ENCODE assay signal across 8 cellular contexts in genomic region chr10:96287392-96288105, GRCh38. TPM values are rescaled to one million over a fixed set of nuclear protein-coding genes. Genes with fewer than 3 reads are reported as not detected.
DNase-seq lines count a peak whose midpoint lies in the region; ATAC-seq and TF ChIP-seq lines count a peak whose summit lies in the region.

No MANE protein-coding gene starts in this region.

- intact Hi-C loops in Calu3 (cut with micrococcal nuclease; ENCODE audit: unreplicated experiment) (loop anchor here (5.0 kb wide), 1 partner anchor 40 kb away; no protein-coding TSS in a partner anchor), activated B cell treated with CpG ODN at 0.5 μM for 24 hours (cut with micrococcal nuclease) (loop anchor here (1.0 to 5.0 kb wide), 4 partner anchors 8 to 455 kb away; no protein-coding TSS in a partner anchor)
- intact Hi-C loops in naive thymus-derived CD4-positive, alpha-beta T cell (cut with micrococcal nuclease), result no loop called here

- H3K9me3 Mint-ChIP-seq in Calu3 (ENCODE audit: low read depth, unreplicated experiment) (no peaks in the 10 kb centered on the region), activated B cell treated with CpG ODN at 0.5 μM for 24 hours (no peaks in the 10 kb centered on the region)
- no peaks in the 10 kb centered on the region for H3K9me3 Mint-ChIP-seq in naive thymus-derived CD4-positive, alpha-beta T cell
- H3K9me3 Mint-ChIP-seq in activated CD8-positive, alpha-beta memory T cell treated with anti-CD3 and anti-CD28 coated beads, Interleukin-2, amount 10 ng/mL, durations not matched to agents 7 days and 5 days (ENCODE audit: low read depth), result no peaks in the 10 kb centered on the region

- no peak for TF ChIP-seq CTCF in Calu3 (IDR thresholded peaks at IDR 0.05; ENCODE audit: unreplicated experiment)
- TF ChIP-seq CTCF in activated B cell treated with CpG ODN at 0.5 μM for 24 hours (IDR thresholded peaks at IDR 0.05), result no peak

- H3K4me3 Mint-ChIP-seq in Calu3 (ENCODE audit: low read depth, unreplicated experiment), result peak overlapping the region; percentile 22
- H3K4me3 Mint-ChIP-seq in activated B cell treated with CpG ODN at 0.5 μM for 24 hours, result peak overlapping the region; percentile 75
- peak overlapping the region in 9 of 10 donors; percentile 51 to 93 (median 65) for H3K4me3 Mint-ChIP-seq in naive thymus-derived CD4-positive, alpha-beta T cell
- no peak overlapping the region for H3K4me3 Mint-ChIP-seq in activated CD8-positive, alpha-beta memory T cell treated with anti-CD3 and anti-CD28 coated beads, Interleukin-2, amount 10 ng/mL, durations not matched to agents 7 days and 5 days

- peaks cover 0 to 12% of the 10 kb centered on the region in 2 donors for H3K4me1 ChIP-seq in naive thymus-derived CD4-positive, alpha-beta T cell (ENCODE audit: control insufficient read depth in 2 of 2, insufficient read depth in 2 of 2, low read length in 2 of 2)

- H3K4me1 Mint-ChIP-seq in Calu3 (ENCODE audit: low read depth, unreplicated experiment) (peaks cover 40% of the 10 kb centered on the region), activated B cell treated with CpG ODN at 0.5 μM for 24 hours (peaks cover 75% of the 10 kb centered on the region)
- peaks cover 11 to 24% (median 16%) of the 10 kb centered on the region in 7 donors for H3K4me1 Mint-ChIP-seq in naive thymus-derived CD4-positive, alpha-beta T cell
- peaks cover 11% of the 10 kb centered on the region for H3K4me1 Mint-ChIP-seq in activated CD8-positive, alpha-beta memory T cell treated with anti-CD3 and anti-CD28 coated beads, Interleukin-2, amount 10 ng/mL, durations not matched to agents 7 days and 5 days

- DNase-seq in Calu3 (no peak), activated B cell treated with CpG ODN at 0.5 μM for 24 hours (no peak), dedifferentiated amniotic fluid mesenchymal stem cell (ENCODE audit: extremely low spot score) (no peak)
- no peak for DNase-seq in naive thymus-derived CD4-positive, alpha-beta T cell
- no peak for DNase-seq in activated T-cell treated with anti-CD3 and anti-CD28 coated beads, Interleukin-2, amount 50 U/mL, for 48 hours
- no peak for DNase-seq in activated CD8-positive, alpha-beta memory T cell treated with anti-CD3 and anti-CD28 coated beads, Interleukin-2, amount 10 ng/mL, durations not matched to agents 7 days and 5 days

- BruUV-seq in Calu3 (replicated peaks; lab: Mats Ljungman, UMichigan), result no TSS peak

- ATAC-seq in GM19452 (IDR thresholded peaks at IDR 0.05; ENCODE audit: unreplicated experiment) (peak; percentile 60), HG03432 (IDR thresholded peaks at IDR 0.05; ENCODE audit: unreplicated experiment) (peak; percentile 64), activated B cell treated with CpG ODN at 0.5 μM for 24 hours (ENCODE audit: low read depth) (peak; percentile 72)
- ATAC-seq in naive thymus-derived CD4-positive, alpha-beta T cell, result no peak
- ATAC-seq in activated CD8-positive, alpha-beta memory T cell treated with anti-CD3 and anti-CD28 coated beads, Interleukin-2, amount 10 ng/mL, durations not matched to agents 7 days and 5 days, result no peak

- H3K36me3 Mint-ChIP-seq in Calu3 (ENCODE audit: insufficient read depth, unreplicated experiment), result no peaks in the 10 kb centered on the region
- no peaks in the 10 kb centered on the region for H3K36me3 Mint-ChIP-seq in activated B cell treated with CpG ODN at 0.5 μM for 24 hours (ENCODE audit: low read depth)
- peaks cover 0 to 4% (median 0%) of the 10 kb centered on the region in 5 donors for H3K36me3 Mint-ChIP-seq in naive thymus-derived CD4-positive, alpha-beta T cell
- H3K36me3 Mint-ChIP-seq in activated CD8-positive, alpha-beta memory T cell treated with anti-CD3 and anti-CD28 coated beads, Interleukin-2, amount 10 ng/mL, durations not matched to agents 7 days and 5 days, result no peaks in the 10 kb centered on the region

- H3K9me3 ChIP-seq in naive thymus-derived CD4-positive, alpha-beta T cell (ENCODE audit: control insufficient read depth in 2 of 3, low read length in 3 of 3), result no peaks in the 10 kb centered on the region

- no peak overlapping the region for H3K27ac ChIP-seq in naive thymus-derived CD4-positive, alpha-beta T cell (ENCODE audit: low read depth, low read length)

- CTCF ChIA-PET in Calu3 (lab: Charles Lee) (interaction anchor here (1.3 kb wide), 2 partner anchors 17 to 58 kb away, joined by 3 to 36 read pairs; no protein-coding TSS in a partner anchor), activated B cell treated with CpG ODN at 0.5 μM for 24 hours (lab: Charles Lee) (interaction anchor here (0.7 to 3.8 kb wide), 9 partner anchors 12 to 68 kb away, joined by 3 to 51 read pairs (median 5); partner anchors contain the start of gene BLNK)
- CTCF ChIA-PET in naive thymus-derived CD4-positive, alpha-beta T cell (lab: Charles Lee), result interaction anchor here (0.7 to 2.3 kb wide), 5 partner anchors 46 to 1400 kb away, joined by 3 to 14 read pairs (median 3); partner anchors contain the start of gene AVPI1
- CTCF ChIA-PET in activated CD8-positive, alpha-beta memory T cell treated with anti-CD3 and anti-CD28 coated beads, Interleukin-2, amount 10 ng/mL, durations not matched to agents 7 days and 5 days (lab: Charles Lee), result interaction anchor here (1.2 to 2.1 kb wide), 2 partner anchors 58 to 270 kb away, joined by 4 to 7 read pairs; no protein-coding TSS in a partner anchor

- POLR2A ChIA-PET in activated B cell treated with CpG ODN at 0.5 μM for 24 hours (lab: Charles Lee), result interaction anchor here (0.6 to 5.9 kb wide), 15 partner anchors 8 to 530 kb away, joined by 3 to 344 read pairs (median 6); partner anchors contain the start of genes BLNK and ZNF518A
- POLR2A ChIA-PET in naive thymus-derived CD4-positive, alpha-beta T cell (lab: Charles Lee), result interaction anchor here (0.6 kb wide), 2 partner anchors 104 to 1321 kb away, joined by 3 read pairs; no protein-coding TSS in a partner anchor

- H3K4me3 ChIP-seq in naive thymus-derived CD4-positive, alpha-beta T cell (ENCODE audit: low read length), result no peak overlapping the region

- no peaks in the 10 kb centered on the region for H3K27me3 ChIP-seq in naive thymus-derived CD4-positive, alpha-beta T cell (ENCODE audit: control insufficient read depth in 2 of 2, insufficient read depth in 2 of 2, low read length in 2 of 2)

- H3K27ac Mint-ChIP-seq in Calu3 (ENCODE audit: unreplicated experiment) (peak overlapping the region; percentile 53), activated B cell treated with CpG ODN at 0.5 μM for 24 hours (peak overlapping the region; percentile 96)
- H3K27ac Mint-ChIP-seq in naive thymus-derived CD4-positive, alpha-beta T cell, result peak overlapping the region in 7 of 9 donors; percentile 3 to 87 (median 43)
- H3K27ac Mint-ChIP-seq in activated CD8-positive, alpha-beta memory T cell treated with anti-CD3 and anti-CD28 coated beads, Interleukin-2, amount 10 ng/mL, durations not matched to agents 7 days and 5 days, result no peak overlapping the region

- no peaks in the 10 kb centered on the region for H3K36me3 ChIP-seq in naive thymus-derived CD4-positive, alpha-beta T cell (ENCODE audit: control insufficient read depth in 2 of 3, insufficient read depth in 3 of 3, low read length in 3 of 3)

- no peaks in the 10 kb centered on the region for H3K27me3 Mint-ChIP-seq in Calu3 (ENCODE audit: unreplicated experiment)
- H3K27me3 Mint-ChIP-seq in activated B cell treated with CpG ODN at 0.5 μM for 24 hours, result no peaks in the 10 kb centered on the region
- H3K27me3 Mint-ChIP-seq in naive thymus-derived CD4-positive, alpha-beta T cell, result peaks cover 0 to 3% (median 0%) of the 10 kb centered on the region in 5 donors
- peaks cover 35% of the 10 kb centered on the region for H3K27me3 Mint-ChIP-seq in activated CD8-positive, alpha-beta memory T cell treated with anti-CD3 and anti-CD28 coated beads, Interleukin-2, amount 10 ng/mL, durations not matched to agents 7 days and 5 days

RNA-seq across cellular contexts. Expression of gene BLNK, which starts 16.2 kb away (rescaled TPM):
- total RNA-seq in Calu3 (2022), result 7.5 and 9.5 TPM in 2 replicates
- 238 and 267 TPM in 2 replicates for total RNA-seq in activated B cell treated with CpG ODN at 0.5 μM for 24 hours
- total RNA-seq in naive thymus-derived CD4-positive, alpha-beta T cell, result 1 to 10 TPM in 2 of 5 experiments, under 1 TPM in 2, not detected in 1; 0.54 to 6.5 (median 1.5) TPM
- polyA plus RNA-seq in naive thymus-derived CD4-positive, alpha-beta T cell, result under 1 TPM; 0.17 to 0.18 TPM
- total RNA-seq in activated CD8-positive, alpha-beta memory T cell treated with anti-CD3 and anti-CD28 coated beads, Interleukin-2, amount 10 ng/mL, durations not matched to agents 7 days and 5 days, result not detected

RNA-seq across cellular contexts. Expression of gene DNTT, which starts 16.7 kb away (rescaled TPM):
- total RNA-seq in Calu3 (2022), result not detected in 2 replicates
- 0.11 TPM in 1 of 2 replicates, not detected in the other for total RNA-seq in activated B cell treated with CpG ODN at 0.5 μM for 24 hours
- under 1 TPM in 2 of 5 experiments, not detected in 3; 0.19 to 0.24 TPM for total RNA-seq in naive thymus-derived CD4-positive, alpha-beta T cell
- polyA plus RNA-seq in naive thymus-derived CD4-positive, alpha-beta T cell, result 1 to 10 TPM; 3.7 to 5.0 TPM
- not detected for total RNA-seq in activated CD8-positive, alpha-beta memory T cell treated with anti-CD3 and anti-CD28 coated beads, Interleukin-2, amount 10 ng/mL, durations not matched to agents 7 days and 5 days

Comparison
In these comparisons a context has a peak if more than half of its experiments do, and no peak if none do; other contexts are left out.
1. ATAC-seq: peak in GM19452 (single experiment), HG03432 (single experiment) and activated B cell treated with CpG ODN at 0.5 μM for 24 hours (single experiment); none in naive thymus-derived CD4-positive, alpha-beta T cell (single experiment) and activated CD8-positive, alpha-beta memory T cell treated with anti-CD3 and anti-CD28 coated beads, Interleukin-2, amount 10 ng/mL, durations not matched to agents 7 days and 5 days (single experiment).
2. RNA of gene BLNK, which starts 16.2 kb away (total RNA-seq): 238 to 267 TPM in activated B cell treated with CpG ODN at 0.5 μM for 24 hours; 7.5 to 9.5 TPM in Calu3, 0.54 to 6.5 TPM in naive thymus-derived CD4-positive, alpha-beta T cell and not detected in activated CD8-positive, alpha-beta memory T cell treated with anti-CD3 and anti-CD28 coated beads, Interleukin-2, amount 10 ng/mL, durations not matched to agents 7 days and 5 days; every median in the first group is over 10 times any median in the second.
3. intact Hi-C loops: an anchor here in Calu3 (5.0 kb wide) and activated B cell treated with CpG ODN at 0.5 μM for 24 hours (1.0 to 5.0 kb wide); none called in naive thymus-derived CD4-positive, alpha-beta T cell.